ENCODE assay signal across 8 cellular contexts in genomic region chr7:12771378-12771877, GRCh38.
DNase-seq lines count a peak whose midpoint lies in the region; ATAC-seq and TF ChIP-seq lines count a peak whose summit lies in the region.

No MANE protein-coding gene starts in this region.

- POLR2A ChIA-PET in activated CD4-positive, alpha-beta T cell treated with anti-CD3 and anti-CD28 coated beads for 36 hours (lab: Charles Lee): no interaction called here

- CTCF ChIA-PET in activated CD4-positive, alpha-beta T cell treated with anti-CD3 and anti-CD28 coated beads for 36 hours (lab: Charles Lee): interaction anchor here (0.5 kb wide), 1 partner anchor 742 kb away, joined by 4 read pairs; no protein-coding TSS in a partner anchor

- H3K27me3 ChIP-seq in muscle layer of duodenum (ENCODE audit: low read depth, low read length) (no peaks in the 10 kb centered on the region), H7 (ENCODE audit: control insufficient read depth, insufficient read depth, low read length) (no peaks in the 10 kb centered on the region)

- H3K4me3 ChIP-seq in muscle layer of duodenum (ENCODE audit: low read depth in 1 of 2, low read length in 2 of 2): peak overlapping the region; percentile 9 to 22
- no peak overlapping the region for H3K4me3 ChIP-seq in H7 (ENCODE audit: insufficient read depth, low read depth, low read length)
- H3K4me3 ChIP-seq in lower leg skin (ENCODE audit: low read depth, poor library complexity, severe bottlenecking): no peak overlapping the region

- no peak for TF ChIP-seq POLR2A in lower leg skin (IDR thresholded peaks at IDR 0.05)

- ATAC-seq in activated CD4-positive, alpha-beta T cell treated with anti-CD3 and anti-CD28 coated beads for 36 hours: no peak

- 2 to 10% methylated on average over 7 of the region's 7 CpGs for WGBS in lower leg skin, 2 donors

- no peaks in the 10 kb centered on the region for H3K4me1 Mint-ChIP-seq in activated CD4-positive, alpha-beta T cell treated with anti-CD3 and anti-CD28 coated beads for 36 hours

- peak; percentile 78 for DNase-seq in COR-L47 (lab: John Stamatoyannopoulos, UW)
- DNase-seq in NCI-H2107 treated with DMSO at 0.1 percent for 48 hours (lab: John Stamatoyannopoulos, UW; ENCODE audit: unreplicated experiment): peak; percentile 88
- DNase-seq in dermis blood vessel endothelial cell: peak; percentile 92
- no peak for DNase-seq in activated CD4-positive, alpha-beta T cell treated with anti-CD3 and anti-CD28 coated beads for 36 hours
- no peak for DNase-seq in H7
- no peak for DNase-seq in lower leg skin (ENCODE audit: low spot score in 2 of 2)
- no peak for DNase-seq in activated CD4-positive, CD25-positive, alpha-beta regulatory T cell treated with anti-CD3 and anti-CD28 coated beads, Interleukin-2, amount 50 U/mL, for 72 hours

- H3K4me1 ChIP-seq in muscle layer of duodenum (ENCODE audit: control insufficient read depth in 1 of 2, insufficient read depth in 2 of 2, low read length in 2 of 2): peaks cover 0 to 22% of the 10 kb centered on the region in 2 donors

- no peak overlapping the region for H3K27ac ChIP-seq in muscle layer of duodenum (ENCODE audit: low read length)

- no peak overlapping the region for H3K27ac Mint-ChIP-seq in activated CD4-positive, alpha-beta T cell treated with anti-CD3 and anti-CD28 coated beads for 36 hours

- H3K9me3 Mint-ChIP-seq in activated CD4-positive, alpha-beta T cell treated with anti-CD3 and anti-CD28 coated beads for 36 hours (ENCODE audit: low read depth): no peaks in the 10 kb centered on the region

- no peaks in the 10 kb centered on the region for H3K9me3 ChIP-seq in muscle layer of duodenum (ENCODE audit: control insufficient read depth in 1 of 2, low read length in 2 of 2)

- TF ChIP-seq CTCF in lower leg skin (IDR thresholded peaks at IDR 0.05): no peak

- no peaks in the 10 kb centered on the region for H3K36me3 ChIP-seq in muscle layer of duodenum (ENCODE audit: control insufficient read depth in 1 of 2, insufficient read depth in 2 of 2, low read length in 2 of 2)
- H3K36me3 ChIP-seq in H7 (replicated peaks; ENCODE audit: control insufficient read depth, insufficient read depth, low read length): no peaks in the 10 kb centered on the region

- no peak overlapping the region for H3K4me3 Mint-ChIP-seq in activated CD4-positive, alpha-beta T cell treated with anti-CD3 and anti-CD28 coated beads for 36 hours

- no peaks in the 10 kb centered on the region for H3K36me3 Mint-ChIP-seq in activated CD4-positive, alpha-beta T cell treated with anti-CD3 and anti-CD28 coated beads for 36 hours (ENCODE audit: low read depth)

- intact Hi-C loops in activated CD4-positive, alpha-beta T cell treated with anti-CD3 and anti-CD28 coated beads for 36 hours (cut with DNase I, micrococcal nuclease): no loop called here
- intact Hi-C loops in lower leg skin (cut with DNase I; ENCODE audit: low total_unique reads): no loop called here

- peaks cover 8% of the 10 kb centered on the region for H3K27me3 Mint-ChIP-seq in activated CD4-positive, alpha-beta T cell treated with anti-CD3 and anti-CD28 coated beads for 36 hours

Comparison
In these comparisons a context has a peak if more than half of its experiments do, and no peak if none do; other contexts are left out.
1. DNase-seq: peak in COR-L47 (single experiment), NCI-H2107 treated with DMSO at 0.1 percent for 48 hours (single experiment) and dermis blood vessel endothelial cell (single experiment); none in activated CD4-positive, alpha-beta T cell treated with anti-CD3 and anti-CD28 coated beads for 36 hours (single experiment), H7 (single experiment), lower leg skin (0 of 2) and activated CD4-positive, CD25-positive, alpha-beta regulatory T cell treated with anti-CD3 and anti-CD28 coated beads, Interleukin-2, amount 50 U/mL, for 72 hours (single experiment).
2. H3K4me3 ChIP-seq: peak in muscle layer of duodenum (2 of 2); none in H7 (single experiment) and lower leg skin (single experiment).